Comparison of ENCODE assay signal across 23 cellular contexts in genomic region chr5:113105693-113106280, GRCh38.
"Had no signal": no experiment of that assay in that cellular context is flagged by ENCODE, and none has a peak within 500 bp of the region (broad histone marks: within the 10 kb centered on the region; RNA-seq: fewer than 3 reads in every experiment).

No MANE protein-coding gene starts in this region.

- H3K36me3 ChIP-seq: colonic mucosa, gastrocnemius medialis, left lung had no signal

- H3K9me3 Mint-ChIP-seq: dendritic cell treated with granulocyte-macrophage colony-stimulating factor and Interleukin-4, amounts not matched to agents 40 ng/mL and 50 ng/mL, for 4 days; effector memory CD8-positive, alpha-beta T cell; endodermal cell; mesothelial cell of epicardium had no signal

- H3K4me3 Mint-ChIP-seq: dendritic cell treated with granulocyte-macrophage colony-stimulating factor and Interleukin-4, amounts not matched to agents 40 ng/mL and 50 ng/mL, for 4 days; effector memory CD8-positive, alpha-beta T cell; endodermal cell; mesothelial cell of epicardium had no signal

- DNase-seq: colonic mucosa; cortex of kidney; effector CD8-positive, alpha-beta T cell; effector memory CD8-positive, alpha-beta T cell; endodermal cell; erythroblast; esophagus squamous epithelium; foreskin fibroblast; foreskin melanocyte; gastrocnemius medialis; glutamatergic neuron; head of caudate nucleus; heart right ventricle; hippocampal formation; left cardiac atrium; left lung; left ventricle myocardium superior; lower lobe of right lung; mesenchymal stem cell; mucosa of descending colon had no signal

- H3K4me3 ChIP-seq: colonic mucosa, esophagus squamous epithelium, gastrocnemius medialis, heart right ventricle, left lung, lower lobe of right lung, mucosa of descending colon had no signal

- H3K27ac Mint-ChIP-seq: dendritic cell treated with granulocyte-macrophage colony-stimulating factor and Interleukin-4, amounts not matched to agents 40 ng/mL and 50 ng/mL, for 4 days; effector memory CD8-positive, alpha-beta T cell; endodermal cell; mesothelial cell of epicardium had no signal

- H3K27ac ChIP-seq: colonic mucosa, epithelial cell of prostate, esophagus squamous epithelium, gastrocnemius medialis, heart right ventricle, left lung, lower lobe of right lung had no signal

- H3K4me1 ChIP-seq: colonic mucosa, left lung, lower lobe of right lung had no signal

- H3K9me3 ChIP-seq: colonic mucosa, esophagus squamous epithelium, gastrocnemius medialis, heart right ventricle, left lung, lower lobe of right lung, mucosa of descending colon had no signal

- ATAC-seq: effector memory CD8-positive, alpha-beta T cell; gastrocnemius medialis; heart right ventricle; left cardiac atrium; left lung; left ventricle myocardium superior; lower lobe of right lung; mucosa of descending colon had no signal

- H3K27me3 ChIP-seq: colonic mucosa, esophagus squamous epithelium, gastrocnemius medialis, heart right ventricle, left lung had no signal

- H3K27me3 Mint-ChIP-seq: dendritic cell treated with granulocyte-macrophage colony-stimulating factor and Interleukin-4, amounts not matched to agents 40 ng/mL and 50 ng/mL, for 4 days; effector memory CD8-positive, alpha-beta T cell had no signal
